10 cellular contexts compared by ENCODE assay signal in genomic region chr1:1039145-1039910, GRCh38. TPM values are rescaled to one million over a fixed set of nuclear protein-coding genes. Genes with fewer than 3 reads are reported as not detected.
A peak's percentile ranks its signal among the peaks of the same experiment; 100 is the strongest.
DNase-seq lines count a peak whose midpoint lies in the region; ATAC-seq, FAIRE-seq and TF ChIP-seq lines count a peak whose summit lies in the region.
"Had no signal": no experiment of that assay in that cellular context is flagged by ENCODE, and none has a peak within 500 bp of the region (broad histone marks: within the 10 kb centered on the region; RNA-seq: fewer than 3 reads in every experiment).

No MANE protein-coding gene starts in this region.

- ATAC-seq in GM19351 (IDR thresholded peaks at IDR 0.05; ENCODE audit: unreplicated experiment) (peak; percentile 1), HG03342 (IDR thresholded peaks at IDR 0.05; ENCODE audit: unreplicated experiment) (no peak)

- no peaks in the 10 kb centered on the region for H3K27me3 ChIP-seq in keratinocyte (ENCODE audit: control insufficient read depth, extremely low read depth, insufficient read depth, low read length)

- H3K36me3 ChIP-seq in keratinocyte (ENCODE audit: control insufficient read depth in 2 of 2, extremely low read depth in 1 of 2, insufficient read depth in 2 of 2, low read length in 2 of 2): peaks cover 37 to 55% of the 10 kb centered on the region in 2 experiments

- peaks cover 14% of the 10 kb centered on the region for H3K4me1 ChIP-seq in keratinocyte (ENCODE audit: control insufficient read depth, extremely low read depth, insufficient read depth, low read length)

- no peak overlapping the region for H3K4me3 ChIP-seq in keratinocyte (ENCODE audit: control insufficient read depth in 2 of 3, extremely low read depth in 1 of 3, insufficient read depth in 2 of 3, low read depth in 1 of 3, low read length in 3 of 3)

- dilution Hi-C loops in keratinocyte (cut with MboI; ENCODE audit: extremely low pct_ligation_motif_present, low sequenced_read_pairs): no loop called here

- peak; percentile 24 for DNase-seq in UCSD-AML1 (lab: John Stamatoyannopoulos, UW; ENCODE audit: unreplicated experiment)
- no peak for DNase-seq in keratinocyte (ENCODE audit: low read depth, low spot score)
- DNase-seq in NCI-H187 treated with DMSO at 0.1 percent for 48 hours (lab: John Stamatoyannopoulos, UW): no peak
- DNase-seq in NCI-H146 treated with DMSO at 0.1 percent for 48 hours (lab: John Stamatoyannopoulos, UW; ENCODE audit: unreplicated experiment): no peak
- no peak for DNase-seq in NCI-H1436 (lab: John Stamatoyannopoulos, UW)
- DNase-seq: NCI-H1105 had no signal

- TF ChIP-seq CTCF in C4-2B (conservative IDR thresholded peaks at IDR 0.05) (no peak), keratinocyte (optimal IDR thresholded peaks at IDR 0.05 in 1 of 3, IDR thresholded peaks at IDR 0.05 in 1 of 3, conservative IDR thresholded peaks at IDR 0.05 in 1 of 3; ENCODE audit: extremely low read depth in 1 of 3, insufficient read depth in 2 of 3, low read length in 3 of 3) (no peak)

- no peak overlapping the region for H2AFZ ChIP-seq in keratinocyte (ENCODE audit: control insufficient read depth, low read length)

- no peak overlapping the region for H3K9ac ChIP-seq in keratinocyte (ENCODE audit: control insufficient read depth, extremely low read depth, insufficient read depth, low read length)

- FAIRE-seq in keratinocyte (lab: Jason Lieb, UNC): no peak
- FAIRE-seq: endometrium had no signal

- H3K4me2 ChIP-seq in keratinocyte (ENCODE audit: control insufficient read depth, extremely low read depth, insufficient read depth, low read depth, low read length): peak overlapping the region; percentile 16

- H4K20me1 ChIP-seq in keratinocyte (ENCODE audit: control insufficient read depth, extremely low read depth, insufficient read depth, low read length): peaks cover 69% of the 10 kb centered on the region

- peak overlapping the region; percentile 72; the same call in 1 of the 2 replicates for H3K27ac ChIP-seq in C4-2B
- H3K27ac ChIP-seq in keratinocyte (ENCODE audit: control insufficient read depth, insufficient read depth, low read length): no peak overlapping the region

- no peaks in the 10 kb centered on the region for H3K9me3 ChIP-seq in keratinocyte (ENCODE audit: control insufficient read depth, low read depth, low read length)

- peaks cover 64% of the 10 kb centered on the region for H3K79me2 ChIP-seq in keratinocyte (ENCODE audit: control insufficient read depth, insufficient read depth, low read length)

- H3K9me1 ChIP-seq in keratinocyte (ENCODE audit: control insufficient read depth, extremely low read depth, insufficient read depth, low read length): peaks cover 8% of the 10 kb centered on the region

RNA-seq across cellular contexts. Expression of gene AGRN, which starts 19.4 kb away (rescaled TPM):
- polyA plus RNA-seq in keratinocyte: 72.4 to 128 TPM (median 115 TPM) in 3 replicates
- 39.1 TPM for polyA plus RNA-seq in keratinocyte (2011; ENCODE audit: low read depth)
- 16.3 and 42.4 TPM in 2 replicates for polyA plus RNA-seq in keratinocyte (2011; cell fraction: cytosol; rRNA removed)
- polyA plus RNA-seq in keratinocyte (2011; cell fraction: nucleus; rRNA removed): 502 and 631 TPM in 2 replicates
- polyA plus RNA-seq in keratinocyte (2012; ENCODE audit: low replicate concordance): 81.1 and 250 TPM in 2 replicates
- 138 to 307 TPM (median 166 TPM) in 3 replicates for polyA minus RNA-seq in keratinocyte
- polyA minus RNA-seq in keratinocyte (2011; cell fraction: cytosol; rRNA and poly(A)+ RNA removed): 279 TPM
- polyA minus RNA-seq in keratinocyte (2011; cell fraction: nucleus; rRNA and poly(A)+ RNA removed): 641 and 796 TPM in 2 replicates

RNA-seq across cellular contexts. Expression of gene ISG15, which starts 26.0 kb away (rescaled TPM):
- polyA plus RNA-seq in keratinocyte: 222 to 711 TPM (median 246 TPM) in 3 replicates
- 26.1 TPM for polyA plus RNA-seq in keratinocyte (2011; ENCODE audit: low read depth)
- 145 and 468 TPM in 2 replicates for polyA plus RNA-seq in keratinocyte (2011; cell fraction: cytosol; rRNA removed)
- polyA plus RNA-seq in keratinocyte (2011; cell fraction: nucleus; rRNA removed): 104 and 161 TPM in 2 replicates
- 16.6 and 445 TPM in 2 replicates for polyA plus RNA-seq in keratinocyte (2012; ENCODE audit: low replicate concordance)
- polyA minus RNA-seq in keratinocyte: 93.8 to 242 TPM (median 129 TPM) in 3 replicates
- 327 TPM for polyA minus RNA-seq in keratinocyte (2011; cell fraction: cytosol; rRNA and poly(A)+ RNA removed)
- 62.5 and 82.8 TPM in 2 replicates for polyA minus RNA-seq in keratinocyte (2011; cell fraction: nucleus; rRNA and poly(A)+ RNA removed)

RNA-seq across cellular contexts. Expression of gene RNF223, which starts 34.8 kb away (rescaled TPM):
- polyA plus RNA-seq in keratinocyte: 0.22 to 0.45 TPM (median 0.32 TPM) in 3 replicates
- 3.1 TPM for polyA plus RNA-seq in keratinocyte (2011; ENCODE audit: low read depth)
- 0.27 and 0.56 TPM in 2 replicates for polyA plus RNA-seq in keratinocyte (2011; cell fraction: cytosol; rRNA removed)
- polyA plus RNA-seq in keratinocyte (2011; cell fraction: nucleus; rRNA removed): 0.90 and 0.99 TPM in 2 replicates
- 0.29 and 19.8 TPM in 2 replicates for polyA plus RNA-seq in keratinocyte (2012; ENCODE audit: low replicate concordance)
- polyA minus RNA-seq in keratinocyte: 0.56 TPM in 1 of 3 replicates, not detected in the others
- not detected for polyA minus RNA-seq in keratinocyte (2011; cell fraction: cytosol; rRNA and poly(A)+ RNA removed)
- polyA minus RNA-seq in keratinocyte (2011; cell fraction: nucleus; rRNA and poly(A)+ RNA removed): 1.2 and 1.8 TPM in 2 replicates

RNA-seq across cellular contexts. Expression of gene HES4, which starts 39.4 kb away (rescaled TPM):
- polyA plus RNA-seq in keratinocyte: 3.0 to 14.7 TPM (median 3.1 TPM) in 3 replicates
- polyA plus RNA-seq in keratinocyte (2011; ENCODE audit: low read depth): 9.0 TPM
- 4.3 and 19.7 TPM in 2 replicates for polyA plus RNA-seq in keratinocyte (2011; cell fraction: cytosol; rRNA removed)
- polyA plus RNA-seq in keratinocyte (2011; cell fraction: nucleus; rRNA removed): 35.8 and 69.8 TPM in 2 replicates
- 4.7 and 19.6 TPM in 2 replicates for polyA plus RNA-seq in keratinocyte (2012; ENCODE audit: low replicate concordance)
- 0.35 to 0.79 TPM (median 0.76 TPM) in 3 replicates for polyA minus RNA-seq in keratinocyte
- 22.4 TPM for polyA minus RNA-seq in keratinocyte (2011; cell fraction: cytosol; rRNA and poly(A)+ RNA removed)
- polyA minus RNA-seq in keratinocyte (2011; cell fraction: nucleus; rRNA and poly(A)+ RNA removed): 5.4 and 11.4 TPM in 2 replicates

RNA-seq across cellular contexts. Expression of gene PERM1, which starts 57.4 kb away (rescaled TPM):
- not detected in 3 replicates for polyA plus RNA-seq in keratinocyte
- polyA plus RNA-seq in keratinocyte (2011; ENCODE audit: low read depth): not detected
- polyA plus RNA-seq in keratinocyte (2011; cell fraction: cytosol; rRNA removed): not detected in 2 replicates
- polyA plus RNA-seq in keratinocyte (2011; cell fraction: nucleus; rRNA removed): not detected in 2 replicates
- polyA plus RNA-seq in keratinocyte (2012; ENCODE audit: low replicate concordance): 6.3 and 8.5 TPM in 2 replicates
- not detected in 3 replicates for polyA minus RNA-seq in keratinocyte
- not detected for polyA minus RNA-seq in keratinocyte (2011; cell fraction: cytosol; rRNA and poly(A)+ RNA removed)
- polyA minus RNA-seq in keratinocyte (2011; cell fraction: nucleus; rRNA and poly(A)+ RNA removed): not detected in 2 replicates
